In genomic region chr3:37301980-37302379, GRCh38 we compare ENCODE assay signal across 1 cellular context.
TF ChIP-seq lines count a peak whose summit lies in the region.

No MANE protein-coding gene starts in this region.

TF ChIP-seq in WTC11, 78 proteins besides CTCF, POLR2A, EP300 and RAD21 (continued from another document):
- TF ChIP-seq AR (CRISPR knock-in tag; IDR thresholded peaks at IDR 0.05) (no peak), EMX1 (CRISPR knock-in tag; IDR thresholded peaks at IDR 0.05) (no peak), CREM (CRISPR knock-in tag; IDR thresholded peaks at IDR 0.05) (no peak), OVOL2 (CRISPR knock-in tag; IDR thresholded peaks at IDR 0.05; ENCODE audit: borderline replicate concordance) (no peak), ZNF232 (CRISPR knock-in tag; IDR thresholded peaks at IDR 0.05) (no peak), ATF3 (CRISPR knock-in tag; conservative IDR thresholded peaks at IDR 0.05) (no peak)
